Comparison of ENCODE assay signal across 8 cellular contexts in genomic region chr11:65274734-65275682, GRCh38. TPM values are rescaled to one million over a fixed set of nuclear protein-coding genes. Genes with fewer than 3 reads are reported as not detected.
DNase-seq lines count a peak whose midpoint lies in the region; ATAC-seq and TF ChIP-seq lines count a peak whose summit lies in the region.

No MANE protein-coding gene starts in this region.

- peak overlapping the region in 1 of 8 donors; percentile 4 for H3K27ac Mint-ChIP-seq in CD8-positive, alpha-beta memory T cell

- POLR2A ChIA-PET in CD8-positive, alpha-beta memory T cell (lab: Charles Lee) = interaction anchor here (0.6 to 1.3 kb wide), 3 partner anchors 41 to 236 kb away, joined by 3 to 9 read pairs (median 7); no protein-coding TSS in a partner anchor

- CTCF ChIA-PET in CD8-positive, alpha-beta memory T cell (lab: Charles Lee) = interaction anchor here (0.6 to 8.6 kb wide), 6 partner anchors 12 to 1440 kb away, joined by 3 to 75 read pairs (median 4); partner anchors contain the start of gene CDC42EP2

- no peaks in the 10 kb centered on the region for H3K27me3 Mint-ChIP-seq in CD8-positive, alpha-beta memory T cell

- DNase-seq in CD8-positive, alpha-beta memory T cell = peak in 4 of 5 donors; percentile 4 to 56 (median 18)
- DNase-seq in GM20000 (ENCODE audit: low spot score) = peak; percentile 48
- DNase-seq in NCI-H82 (lab: John Stamatoyannopoulos, UW) = peak; percentile 89
- peak; percentile 76 for DNase-seq in astrocyte of the cerebellum (ENCODE audit: low read depth)
- DNase-seq in left ventricle myocardium superior = peak; percentile 66
- DNase-seq in pulmonary artery endothelial cell (ENCODE audit: low read depth, low spot score) = peak; percentile 93
- DNase-seq in NCI-H187 (lab: John Stamatoyannopoulos, UW) = no peak

- ATAC-seq in left ventricle myocardium superior (peak; percentile 93), HG02571 (IDR thresholded peaks at IDR 0.05; ENCODE audit: unreplicated experiment) (no peak)

- no peak overlapping the region for H3K4me3 ChIP-seq in CD8-positive, alpha-beta memory T cell (ENCODE audit: low read length)
- H3K4me3 ChIP-seq in astrocyte of the cerebellum (ENCODE audit: low read depth, low read length) = no peak overlapping the region

- no peaks in the 10 kb centered on the region for H3K9me3 Mint-ChIP-seq in CD8-positive, alpha-beta memory T cell

- in situ Hi-C loops in astrocyte of the cerebellum (cut with HindIII; ENCODE audit: low sequenced_read_pairs) = loop anchor here (5.0 kb wide), 1 partner anchor 63 kb away; no protein-coding TSS in a partner anchor

- no peaks in the 10 kb centered on the region for H3K9me3 ChIP-seq in CD8-positive, alpha-beta memory T cell (ENCODE audit: low read length)

- no peaks in the 10 kb centered on the region for H3K27me3 ChIP-seq in CD8-positive, alpha-beta memory T cell (ENCODE audit: insufficient read depth, low read length, poor library complexity, severe bottlenecking)

- H3K36me3 Mint-ChIP-seq in CD8-positive, alpha-beta memory T cell = peaks cover 0 to 62% (median 20%) of the 10 kb centered on the region in 3 donors

- H3K36me3 ChIP-seq in CD8-positive, alpha-beta memory T cell (ENCODE audit: insufficient read depth, low read length) = peaks cover 21% of the 10 kb centered on the region

- peaks cover 3 to 10% (median 9%) of the 10 kb centered on the region in 3 donors for H3K4me1 Mint-ChIP-seq in CD8-positive, alpha-beta memory T cell

- TF ChIP-seq CTCF in GM20000 (IDR thresholded peaks at IDR 0.05; ENCODE audit: extremely low read depth, missing control alignments) (peak; percentile 26), astrocyte of the cerebellum (IDR thresholded peaks at IDR 0.05; ENCODE audit: low read depth, low read length, missing control alignments) (peak; percentile 73)

- H3K4me1 ChIP-seq in CD8-positive, alpha-beta memory T cell (ENCODE audit: insufficient read depth, low read length) = no peaks in the 10 kb centered on the region

- intact Hi-C loops in left ventricle myocardium superior (cut with micrococcal nuclease) = loop anchor here (2.0 kb wide), 1 partner anchor 40 kb away; the partner anchor contains the start of gene CDC42EP2

- H3K4me3 Mint-ChIP-seq in CD8-positive, alpha-beta memory T cell = no peak overlapping the region

- H3K27ac ChIP-seq in CD8-positive, alpha-beta memory T cell (ENCODE audit: low read depth, low read length) = no peak overlapping the region

RNA-seq across cellular contexts. Expression of gene POLA2, which starts 13.2 kb away (rescaled TPM):
- 10 to 100 TPM; 75.6 to 78.8 TPM for total RNA-seq in CD8-positive, alpha-beta memory T cell
- 11.0 TPM for polyA plus RNA-seq in CD8-positive, alpha-beta memory T cell
- total RNA-seq in left ventricle myocardium superior (3.5 TPM), pulmonary artery endothelial cell (9.2 and 15.3 TPM in 2 replicates)

RNA-seq across cellular contexts. Expression of gene CDC42EP2, which starts 39.7 kb away (rescaled TPM):
- 1 to 10 TPM in 1 of 2 experiments, under 1 TPM in 1; 0.62 to 1.0 TPM for total RNA-seq in CD8-positive, alpha-beta memory T cell
- not detected for polyA plus RNA-seq in CD8-positive, alpha-beta memory T cell
- total RNA-seq in left ventricle myocardium superior = 13.0 TPM
- total RNA-seq in pulmonary artery endothelial cell = 19.5 and 22.5 TPM in 2 replicates

RNA-seq across cellular contexts. Expression of gene DPF2, which starts 58.6 kb away (rescaled TPM):
- 10 to 100 TPM; 65.8 to 71.9 TPM for total RNA-seq in CD8-positive, alpha-beta memory T cell
- polyA plus RNA-seq in CD8-positive, alpha-beta memory T cell = 61.5 TPM
- total RNA-seq in left ventricle myocardium superior (53.9 TPM), pulmonary artery endothelial cell (24.3 and 38.3 TPM in 2 replicates)

Comparison
In these comparisons a context has a peak if more than half of its experiments do, and no peak if none do; other contexts are left out.
1. DNase-seq: peak in CD8-positive, alpha-beta memory T cell (4 of 5), GM20000 (single experiment), NCI-H82 (single experiment), astrocyte of the cerebellum (single experiment), left ventricle myocardium superior (single experiment) and pulmonary artery endothelial cell (single experiment); none in NCI-H187 (0 of 2).